12 cellular contexts compared by ENCODE assay signal in genomic region chr16:29738514-29738913, GRCh38. TPM values are rescaled to one million over a fixed set of nuclear protein-coding genes. Genes with fewer than 3 reads are reported as not detected.
DNase-seq lines count a peak whose midpoint lies in the region; ATAC-seq and TF ChIP-seq lines count a peak whose summit lies in the region.
"Had no signal": no experiment of that assay in that cellular context is flagged by ENCODE, and none has a peak within 500 bp of the region (broad histone marks: within the 10 kb centered on the region; RNA-seq: fewer than 3 reads in every experiment).

No MANE protein-coding gene starts in this region.

- H3K36me3 ChIP-seq in A673 (ENCODE audit: insufficient read depth, low read length, poor library complexity, severe bottlenecking) (no peaks in the 10 kb centered on the region), trophoblast cell (ENCODE audit: control insufficient read depth in 1 of 2, insufficient read depth in 2 of 2, low read length in 2 of 2) (no peaks in the 10 kb centered on the region)
- H3K36me3 ChIP-seq: BE2C, heart left ventricle had no signal

- H4K91ac ChIP-seq in trophoblast cell (ENCODE audit: low read depth, low read length): no peak overlapping the region

- H3K4me2 ChIP-seq in trophoblast cell (ENCODE audit: low read length): no peak overlapping the region

- no peak overlapping the region for H3K14ac ChIP-seq in trophoblast cell (ENCODE audit: low read length)

- no peak overlapping the region for H3K18ac ChIP-seq in trophoblast cell (ENCODE audit: low read length)

- H3K4me3 ChIP-seq in epithelial cell of esophagus (ENCODE audit: low read length) (no peak overlapping the region), A673 (ENCODE audit: low read depth, low read length, poor library complexity, severe bottlenecking) (no peak overlapping the region), trophoblast cell (ENCODE audit: low read depth, low read length) (no peak overlapping the region)
- H3K4me3 ChIP-seq: heart left ventricle had no signal

- TF ChIP-seq CTCF in 22Rv1 (IDR thresholded peaks at IDR 0.05) (no peak), epithelial cell of esophagus (IDR thresholded peaks at IDR 0.05; ENCODE audit: insufficient read depth, low read depth, low read length, missing control alignments) (no peak), A673 (conservative IDR thresholded peaks at IDR 0.05; ENCODE audit: low read depth, low read length) (no peak)

- H3K4me1 ChIP-seq in A673 (ENCODE audit: insufficient read depth, low read length, poor library complexity, severe bottlenecking) (no peaks in the 10 kb centered on the region), trophoblast cell (ENCODE audit: control insufficient read depth in 1 of 2, insufficient read depth in 2 of 2, low read length in 2 of 2) (peaks cover 0 to 2% of the 10 kb centered on the region in 2 experiments)
- H3K4me1 ChIP-seq: BE2C had no signal

- BruUV-seq in A673 (replicated peaks; lab: Mats Ljungman, UMichigan): no TSS peak

- H3K23ac ChIP-seq in trophoblast cell (ENCODE audit: low read length): no peak overlapping the region

- H3K27me3 ChIP-seq in A673 (replicated peaks; ENCODE audit: insufficient read depth, low read depth, low read length, poor library complexity) (no peaks in the 10 kb centered on the region), trophoblast cell (ENCODE audit: insufficient read depth, low read length) (no peaks in the 10 kb centered on the region)
- H3K27me3 ChIP-seq: BE2C had no signal

- no peak overlapping the region for H4K12ac ChIP-seq in trophoblast cell (ENCODE audit: low read depth, low read length)

- no peak overlapping the region for H2AFZ ChIP-seq in trophoblast cell (ENCODE audit: insufficient read depth, low read length, poor library complexity)

- WGBS in trophoblast cell (ENCODE audit: extremely low coverage, insufficient coverage, insufficient read length): no CpG with 5 or more reads among the region's 2 CpGs

- no peak overlapping the region for H3K4ac ChIP-seq in trophoblast cell (ENCODE audit: low read depth, low read length)

- H3K9ac ChIP-seq in trophoblast cell (ENCODE audit: low read length): no peak overlapping the region

- peak overlapping the region; percentile 23; the same call in 1 of the 2 replicates for H3K27ac ChIP-seq in 22Rv1
- H3K27ac ChIP-seq in A673 (ENCODE audit: low read depth, low read length, poor library complexity, severe bottlenecking): no peak overlapping the region
- H3K27ac ChIP-seq in trophoblast cell (ENCODE audit: low read depth, low read length): no peak overlapping the region

- H2BK120ac ChIP-seq in trophoblast cell (ENCODE audit: insufficient read depth, low read length, poor library complexity): no peak overlapping the region

- ATAC-seq in GM18909 (IDR thresholded peaks at IDR 0.05; ENCODE audit: poor library complexity, unreplicated experiment) (peak; percentile 45), SK-N-SH treated with all-trans-retinoic acid at 6 μM for 48 hours (no peak)
- ATAC-seq: heart left ventricle had no signal

- no peak overlapping the region for H4K8ac ChIP-seq in trophoblast cell (ENCODE audit: low read depth, low read length)

- POLR2A ChIA-PET in A673 (lab: Charles Lee; ENCODE audit: low non-redundant PET): no interaction called here

- H3K79me1 ChIP-seq in trophoblast cell (ENCODE audit: low read length): no peaks in the 10 kb centered on the region

- H3K79me2 ChIP-seq in trophoblast cell (ENCODE audit: control insufficient read depth, insufficient read depth, low read length, poor library complexity): no peaks in the 10 kb centered on the region

- no peak overlapping the region for H2BK5ac ChIP-seq in trophoblast cell (ENCODE audit: low read depth, low read length, poor library complexity)

- no peak overlapping the region for H2BK12ac ChIP-seq in trophoblast cell (ENCODE audit: low read length)

- no peaks in the 10 kb centered on the region for H3K9me3 ChIP-seq in A673 (ENCODE audit: low read depth, low read length, poor library complexity, severe bottlenecking)
- H3K9me3 ChIP-seq in trophoblast cell (ENCODE audit: insufficient read depth, low read depth, low read length): no peaks in the 10 kb centered on the region
- H3K9me3 ChIP-seq: BE2C, heart left ventricle had no signal

- DNase-seq in T-helper 9 cell (peak; percentile 40), epithelial cell of esophagus (ENCODE audit: low read depth) (peak; percentile 15), GOT3 (lab: John Stamatoyannopoulos, UW) (no peak), A673 (ENCODE audit: low spot score) (no peak), trophoblast cell (no peak)
- DNase-seq: BE2C, heart left ventricle, NCI-H1048 had no signal

- CTCF ChIA-PET in A673 (lab: Charles Lee): no interaction called here

- no peak overlapping the region for H2AK5ac ChIP-seq in trophoblast cell (ENCODE audit: low read length)

- intact Hi-C loops in A673 (cut with micrococcal nuclease; ENCODE audit: unreplicated experiment): no loop called here

TF ChIP-seq in SK-N-SH treated with all-trans-retinoic acid at 6 μM for 48 hours, 23 proteins besides CTCF, POLR2A, EP300 and RAD21:
- TF ChIP-seq BACH2 (CRISPR knock-in tag; IDR thresholded peaks at IDR 0.05; ENCODE audit: borderline replicate concordance): no peak
- no peak for TF ChIP-seq TOX (CRISPR knock-in tag; IDR thresholded peaks at IDR 0.05; ENCODE audit: borderline replicate concordance)
- no peak for TF ChIP-seq ZNF565 (CRISPR knock-in tag; conservative IDR thresholded peaks at IDR 0.05; ENCODE audit: low read depth)
- no peak for TF ChIP-seq CREB5 (CRISPR knock-in tag; IDR thresholded peaks at IDR 0.05; ENCODE audit: low read depth)
- no peak for TF ChIP-seq ZFP30 (CRISPR knock-in tag; IDR thresholded peaks at IDR 0.05)
- no peak for TF ChIP-seq POU6F1 (CRISPR knock-in tag; IDR thresholded peaks at IDR 0.05; ENCODE audit: borderline replicate concordance, low read depth)

RNA-seq across cellular contexts. Expression of gene C16orf54, which starts 7.3 kb away (rescaled TPM):
- total RNA-seq in A673 (2021): not detected in 2 replicates
- 0.05 and 0.06 TPM in 2 replicates for polyA plus RNA-seq in trophoblast cell (2013)
- polyA plus RNA-seq: neural cell had no signal

RNA-seq across cellular contexts. Expression of gene ZG16, which starts 39.5 kb away (rescaled TPM):
- total RNA-seq in A673 (2021): not detected in 2 replicates
- polyA plus RNA-seq in trophoblast cell (2013): 0.01 and 0.05 TPM in 2 replicates
- total RNA-seq: heart left ventricle had no signal
- polyA plus RNA-seq: neural cell had no signal

RNA-seq across cellular contexts. Expression of gene KIF22, which starts 52.0 kb away (rescaled TPM):
- total RNA-seq in A673 (2021): 171 and 186 TPM in 2 replicates
- 75.9 and 76.3 TPM in 2 replicates for polyA plus RNA-seq in trophoblast cell (2013)

RNA-seq across cellular contexts. Expression of gene QPRT, which starts 59.5 kb away (rescaled TPM):
- 31.1 and 48.3 TPM in 2 replicates for total RNA-seq in A673 (2021)
- polyA plus RNA-seq in trophoblast cell (2013): 258 and 266 TPM in 2 replicates

Comparison
In these comparisons a context has a peak if more than half of its experiments do, and no peak if none do; other contexts are left out.
1. DNase-seq: peak in T-helper 9 cell (single experiment) and epithelial cell of esophagus (single experiment); none in GOT3 (single experiment), A673 (single experiment) and trophoblast cell (0 of 2).